ENCODE assay signal across 20 cellular contexts in the genomic region with DNA sequence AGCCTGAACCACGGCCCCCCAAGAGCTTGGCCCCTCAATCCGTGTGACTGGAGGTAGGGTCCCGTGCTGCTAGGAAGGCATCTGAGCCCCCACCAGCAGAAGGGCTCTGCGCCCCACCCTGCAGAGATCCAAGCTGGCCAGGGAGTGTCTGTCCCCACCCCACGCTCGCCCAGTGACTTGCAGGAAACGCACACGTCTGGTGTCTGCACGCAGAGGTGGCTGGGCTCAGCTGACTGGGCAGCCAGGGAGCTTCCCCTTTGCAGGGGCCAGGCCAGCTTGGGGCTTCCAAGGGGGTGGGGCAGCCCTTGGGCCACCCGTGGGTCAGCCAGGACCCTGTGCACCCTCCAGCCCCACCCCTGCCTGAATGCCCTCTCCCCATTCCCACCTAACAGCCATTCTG. TPM values are rescaled to one million over a fixed set of nuclear protein-coding genes. Genes with fewer than 3 reads are reported as not detected.
DNase-seq lines count a peak whose midpoint lies in the region; ATAC-seq, FAIRE-seq and TF ChIP-seq lines count a peak whose summit lies in the region.
"Had no signal": no experiment of that assay in that cellular context is flagged by ENCODE, and none has a peak within 500 bp of the region (broad histone marks: within the 10 kb centered on the region; RNA-seq: fewer than 3 reads in every experiment).

No MANE protein-coding gene starts in this region.

- TF ChIP-seq POLR2A in adrenal gland (IDR thresholded peaks at IDR 0.05) = no peak

- WGBS in adrenal gland, 4 donors = 25 to 86% (median 78%) methylated on average over 1 to 10 of the region's 10 CpGs
- 13 to 55% (median 41%) methylated on average over 9 to 10 of the region's 10 CpGs for WGBS in small intestine, 3 donors

- peak; percentile 43 for DNase-seq in KBM-7
- peak in 5 of 7 donors; percentile 41 to 70 (median 63) for DNase-seq in adrenal gland
- DNase-seq in small intestine = peak; percentile 74
- no peak for DNase-seq in activated naive CD4-positive, alpha-beta T cell treated with anti-CD3 and anti-CD28 coated beads, Interleukin-2, amount 50 U/mL, for 72 hours (ENCODE audit: low spot score in 2 of 2)
- DNase-seq in stimulated activated CD4-positive, alpha-beta T cell treated with anti-CD3 and anti-CD28 coated beads, Interleukin-1b, Interleukin-23, amount 100 ng/mL, for 48 hours = no peak
- DNase-seq in activated CD4-positive, CD25-positive, alpha-beta regulatory T cell (lab: John Stamatoyannopoulos, UW) = no peak
- DNase-seq: activated CD8-positive, alpha-beta memory T cell treated with anti-CD3 and anti-CD28 coated beads for 24 hours; activated naive CD8-positive, alpha-beta T cell treated with anti-CD3 and anti-CD28 coated beads, Interleukin-2, amount 50 U/mL, for 24 hours; GDM1; NCI-H2107; NCI-H526; PC-9; SK-N-SH had no signal

- H3K4me3 ChIP-seq in adrenal gland (no peak overlapping the region), small intestine (ENCODE audit: low read depth in 1 of 2, low read length in 2 of 2) (no peak overlapping the region)
- H3K4me3 ChIP-seq: cardiac muscle cell, PC-9, smooth muscle cell had no signal

- H3K4me1 ChIP-seq in adrenal gland (replicated peaks in 1 of 2) = no peaks in the 10 kb centered on the region
- peaks cover 6 to 17% of the 10 kb centered on the region in 2 donors for H3K4me1 ChIP-seq in small intestine (ENCODE audit: control insufficient read depth in 2 of 2, insufficient read depth in 1 of 2, low read depth in 1 of 2, low read length in 1 of 2)
- H3K4me1 ChIP-seq: parathyroid adenoma had no signal

- FAIRE-seq in small intestine (lab: Jason Lieb, UNC) = no peak
- FAIRE-seq: GM12891, TTC549 had no signal

- H3K36me3 ChIP-seq in adrenal gland (replicated peaks in 1 of 2) (peaks cover 0 to 26% of the 10 kb centered on the region in 2 donors), small intestine (ENCODE audit: control insufficient read depth in 2 of 2, insufficient read depth in 2 of 2, low read length in 2 of 2) (peaks cover 0 to 12% of the 10 kb centered on the region in 2 donors)

- H3K27me3 ChIP-seq in adrenal gland (no peaks in the 10 kb centered on the region), layer of hippocampus (ENCODE audit: control insufficient read depth, insufficient read depth, low read length) (no peaks in the 10 kb centered on the region), small intestine (ENCODE audit: control insufficient read depth in 2 of 2, insufficient read depth in 2 of 2, low read length in 2 of 2) (no peaks in the 10 kb centered on the region)
- H3K27me3 ChIP-seq: cardiac muscle cell had no signal

- in situ Hi-C loops in KBM-7 (cut with MboI; ENCODE audit: low pct_unique_long_range_greater_than_20kb, low sequenced_read_pairs) = no loop called here

- H3K9me3 Mint-ChIP-seq in activated naive CD4-positive, alpha-beta T cell treated with anti-CD3 and anti-CD28 coated beads, Interleukin-2, amount 50 U/mL, for 72 hours = no peaks in the 10 kb centered on the region
- H3K9me3 Mint-ChIP-seq: activated naive CD8-positive, alpha-beta T cell treated with anti-CD3 and anti-CD28 coated beads, Interleukin-2, amount 50 U/mL, for 24 hours had no signal

- H3K36me3 Mint-ChIP-seq in activated naive CD4-positive, alpha-beta T cell treated with anti-CD3 and anti-CD28 coated beads, Interleukin-2, amount 50 U/mL, for 72 hours = no peaks in the 10 kb centered on the region

- TF ChIP-seq CTCF in adrenal gland (IDR thresholded peaks at IDR 0.05) = no peak

- H3K9me3 ChIP-seq in adrenal gland (replicated peaks in 1 of 3) = no peaks in the 10 kb centered on the region
- no peaks in the 10 kb centered on the region for H3K9me3 ChIP-seq in small intestine (ENCODE audit: control insufficient read depth, low read depth)
- H3K9me3 ChIP-seq: SK-N-SH had no signal

- intact Hi-C loops in adrenal gland (cut with DNase I) = no loop called here

- no peak for ATAC-seq in activated naive CD4-positive, alpha-beta T cell treated with anti-CD3 and anti-CD28 coated beads, Interleukin-2, amount 50 U/mL, for 72 hours
- no peak for ATAC-seq in GM21717 (IDR thresholded peaks at IDR 0.05; ENCODE audit: unreplicated experiment)
- ATAC-seq: activated naive CD8-positive, alpha-beta T cell treated with anti-CD3 and anti-CD28 coated beads, Interleukin-2, amount 50 U/mL, for 24 hours had no signal

- no peak overlapping the region for H3K27ac Mint-ChIP-seq in activated naive CD4-positive, alpha-beta T cell treated with anti-CD3 and anti-CD28 coated beads, Interleukin-2, amount 50 U/mL, for 72 hours
- H3K27ac Mint-ChIP-seq: activated naive CD8-positive, alpha-beta T cell treated with anti-CD3 and anti-CD28 coated beads, Interleukin-2, amount 50 U/mL, for 24 hours had no signal

- H3K27ac ChIP-seq in adrenal gland = peak overlapping the region in 2 of 5 donors; percentile 26 to 72
- H3K27ac ChIP-seq in layer of hippocampus (ENCODE audit: low read depth, low read length) = peak overlapping the region; percentile 38
- peak overlapping the region; percentile 22 to 65 for H3K27ac ChIP-seq in small intestine (ENCODE audit: low read depth in 1 of 2, low read length in 1 of 2)
- H3K27ac ChIP-seq: cardiac muscle cell, parathyroid adenoma, PC-9 had no signal

RNA-seq across cellular contexts. Expression of gene NOTCH1, which starts 24.3 kb away (rescaled TPM):
- 10 to 100 TPM; 18.1 to 31.5 (median 25.7) TPM for total RNA-seq in adrenal gland
- polyA plus RNA-seq in adrenal gland = 10 to 100 TPM in 1 of 3 donors, 1 to 10 TPM in 1, under 1 TPM in 1; 0.81 to 21.2 (median 6.2) TPM
- polyA plus RNA-seq in small intestine = 10 to 100 TPM in 1 of 3 donors, 1 to 10 TPM in 2; 1.8 to 19.8 (median 1.9) TPM
- 10 to 100 TPM; 76.4 to 85.5 TPM for total RNA-seq in activated naive CD4-positive, alpha-beta T cell treated with anti-CD3 and anti-CD28 coated beads, Interleukin-2, amount 50 U/mL, for 72 hours

RNA-seq across cellular contexts. Expression of gene SEC16A, which starts 38.7 kb away (rescaled TPM):
- 100 to 1,000 TPM in 1 of 8 donors, 10 to 100 TPM in 7; 48.4 to 107 (median 56.5) TPM for total RNA-seq in adrenal gland
- polyA plus RNA-seq in adrenal gland (10 to 100 TPM; 52.0 to 81.6 (median 77.0) TPM), small intestine (10 to 100 TPM; 37.4 to 41.1 (median 38.2) TPM)
- 10 to 100 TPM; 56.6 to 79.5 TPM for total RNA-seq in activated naive CD4-positive, alpha-beta T cell treated with anti-CD3 and anti-CD28 coated beads, Interleukin-2, amount 50 U/mL, for 72 hours

Comparison
In these comparisons a context has a peak if more than half of its experiments do, and no peak if none do; other contexts are left out.
1. DNase-seq: peak in KBM-7 (single experiment), adrenal gland (5 of 7) and small intestine (single experiment); none in activated naive CD4-positive, alpha-beta T cell treated with anti-CD3 and anti-CD28 coated beads, Interleukin-2, amount 50 U/mL, for 72 hours (0 of 2), stimulated activated CD4-positive, alpha-beta T cell treated with anti-CD3 and anti-CD28 coated beads, Interleukin-1b, Interleukin-23, amount 100 ng/mL, for 48 hours (single experiment) and activated CD4-positive, CD25-positive, alpha-beta regulatory T cell (0 of 4).